In genomic region chr4:4248036-4248884, GRCh38 we compare ENCODE assay signal across 1 cellular context.
A peak's percentile ranks its signal among the peaks of the same experiment; 100 is the strongest.
TF ChIP-seq lines count a peak whose summit lies in the region.

TSS of gene TMEM128 (minus strand) at chr4:4248223. CDS start at chr4:4248202, 21 bp downstream.

TF ChIP-seq in K562, 482 proteins besides CTCF, POLR2A, EP300 and RAD21 (continued from another document and continues in another):
- peak; percentile 99 for TF ChIP-seq RBFOX2 (IDR thresholded peaks at IDR 0.05; ENCODE audit: low read depth, low read length)
- TF ChIP-seq ZNF695 (CRISPR knock-in tag; IDR thresholded peaks at IDR 0.05): no peak
- TF ChIP-seq ZNF79 (CRISPR knock-in tag; IDR thresholded peaks at IDR 0.05; ENCODE audit: low read depth): 0 out of 2 replicates have a peak, but pooled peaks have one; percentile 20
- peak; percentile 72 for TF ChIP-seq ZNF766 (CRISPR knock-in tag; conservative IDR thresholded peaks at IDR 0.05)
- TF ChIP-seq HNRNPL (IDR thresholded peaks at IDR 0.05; ENCODE audit: low read depth, low read length): no peak
- no peak for TF ChIP-seq CAMTA2 (CRISPR knock-in tag; conservative IDR thresholded peaks at IDR 0.05)
- TF ChIP-seq HDAC3 (IDR thresholded peaks at IDR 0.05; ENCODE audit: borderline replicate concordance, partially characterized antibody): no peak
- TF ChIP-seq NR1H2 (CRISPR knock-in tag; IDR thresholded peaks at IDR 0.05): no peak
- TF ChIP-seq YY1 (IDR thresholded peaks at IDR 0.05; ENCODE audit: borderline replicate concordance in 1 of 3, control insufficient read depth in 1 of 3, extremely low read depth in 1 of 3, insufficient read depth in 3 of 3, insufficient read length in 1 of 3, insufficient replicate concordance in 2 of 3, low read depth in 1 of 3, low read length in 2 of 3): peak; percentile 70 to 96 (median 95)
- no peak for TF ChIP-seq FOXA3 (CRISPR knock-in tag; conservative IDR thresholded peaks at IDR 0.05 in 1 of 2, IDR thresholded peaks at IDR 0.05 in 1 of 2)
- TF ChIP-seq, protein P1, sequence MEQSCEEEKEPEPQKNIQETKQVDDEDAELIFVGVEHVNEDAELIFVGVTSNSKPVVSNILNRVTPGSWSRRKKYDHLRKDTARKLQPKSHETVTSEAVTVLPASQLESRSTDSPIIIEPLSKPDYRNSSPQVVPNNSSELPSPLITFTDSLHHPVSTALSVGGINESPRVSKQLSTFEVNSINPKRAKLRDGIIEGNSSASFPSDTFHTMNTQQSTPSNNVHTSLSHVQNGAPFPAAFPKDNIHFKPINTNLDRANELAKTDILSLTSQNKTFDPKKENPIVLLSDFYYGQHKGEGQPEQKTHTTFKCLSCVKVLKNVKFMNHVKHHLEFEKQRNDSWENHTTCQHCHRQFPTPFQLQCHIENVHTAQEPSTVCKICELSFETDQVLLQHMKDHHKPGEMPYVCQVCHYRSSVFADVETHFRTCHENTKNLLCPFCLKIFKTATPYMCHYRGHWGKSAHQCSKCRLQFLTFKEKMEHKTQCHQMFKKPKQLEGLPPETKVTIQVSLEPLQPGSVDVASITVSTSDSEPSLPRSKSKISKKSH (CRISPR knock-in tag; IDR thresholded peaks at IDR 0.05): no peak
- TF ChIP-seq MAZ (CRISPR knock-in tag; conservative IDR thresholded peaks at IDR 0.05 in 1 of 2, IDR thresholded peaks at IDR 0.05 in 1 of 2): peak; percentile 40 to 56; a peak in 2 of 4 replicates
- TF ChIP-seq RBM15 (IDR thresholded peaks at IDR 0.05; ENCODE audit: insufficient read depth, low read length): no peak
- TF ChIP-seq SETDB1 (IDR thresholded peaks at IDR 0.05; ENCODE audit: low read length): no peak
- peak; percentile 91 to 99 (median 92); a peak in 5 of 6 replicates for TF ChIP-seq ZBTB11 (CRISPR knock-in tag; IDR thresholded peaks at IDR 0.05)
- TF ChIP-seq SIN3A (IDR thresholded peaks at IDR 0.05; ENCODE audit: borderline replicate concordance in 2 of 2, control insufficient read depth in 1 of 2, low read depth in 2 of 2, low read length in 2 of 2): no peak; a peak in 2 of 4 replicates
- TF ChIP-seq RBM14 (IDR thresholded peaks at IDR 0.05; ENCODE audit: borderline replicate concordance, insufficient read depth, low read depth, low read length): no peak
- peak; percentile 16 to 55; a peak in 1 of 4 replicates for TF ChIP-seq NONO (IDR thresholded peaks at IDR 0.05; ENCODE audit: low read depth in 2 of 2, low read length in 1 of 2)
- no peak for TF ChIP-seq ZNF165 (CRISPR knock-in tag; IDR thresholded peaks at IDR 0.05; ENCODE audit: borderline replicate concordance)
- peak; percentile 67; the same call in 1 of the 2 replicates for TF ChIP-seq HDAC2 (IDR thresholded peaks at IDR 0.05)
- no peak; the same call in 1 of the 2 replicates for TF ChIP-seq STAT6 (CRISPR knock-in tag; IDR thresholded peaks at IDR 0.05)
- peak; percentile 75; the same call in 1 of the 2 replicates for TF ChIP-seq GTF2E2 (tag; IDR thresholded peaks at IDR 0.05)
- no peak for TF ChIP-seq MIER1 (IDR thresholded peaks at IDR 0.05; ENCODE audit: low read depth)
- TF ChIP-seq ZNF124 (CRISPR knock-in tag; IDR thresholded peaks at IDR 0.05): no peak
- TF ChIP-seq ZEB2 (IDR thresholded peaks at IDR 0.05): peak; percentile 82
- TF ChIP-seq TRIM24 (IDR thresholded peaks at IDR 0.05): peak in 1 of 2 experiments; percentile 97; a peak in 2 of 4 replicates
- TF ChIP-seq FOXJ2 (tag; IDR thresholded peaks at IDR 0.05): peak; percentile 41; the same call in 1 of the 2 replicates
- no peak for TF ChIP-seq ZNF263 (CRISPR knock-in tag; IDR thresholded peaks at IDR 0.05; ENCODE audit: borderline replicate concordance)
- TF ChIP-seq ZNF197 (CRISPR knock-in tag; IDR thresholded peaks at IDR 0.05; ENCODE audit: low read depth): peak; percentile 51; the same call in 1 of the 2 replicates
- TF ChIP-seq KDM2B (CRISPR knock-in tag; IDR thresholded peaks at IDR 0.05): no peak
- no peak for TF ChIP-seq IRF2 (CRISPR knock-in tag; IDR thresholded peaks at IDR 0.05)
- TF ChIP-seq ETV1 (tag; conservative IDR thresholded peaks at IDR 0.05; ENCODE audit: low read depth): peak; percentile 93
- TF ChIP-seq CREBBP (IDR thresholded peaks at IDR 0.05; ENCODE audit: low read depth, low read length): no peak
- no peak for TF ChIP-seq NCOA6 (IDR thresholded peaks at IDR 0.05)
- TF ChIP-seq ZNF316 (IDR thresholded peaks at IDR 0.05): no peak
- TF ChIP-seq, protein P2, sequence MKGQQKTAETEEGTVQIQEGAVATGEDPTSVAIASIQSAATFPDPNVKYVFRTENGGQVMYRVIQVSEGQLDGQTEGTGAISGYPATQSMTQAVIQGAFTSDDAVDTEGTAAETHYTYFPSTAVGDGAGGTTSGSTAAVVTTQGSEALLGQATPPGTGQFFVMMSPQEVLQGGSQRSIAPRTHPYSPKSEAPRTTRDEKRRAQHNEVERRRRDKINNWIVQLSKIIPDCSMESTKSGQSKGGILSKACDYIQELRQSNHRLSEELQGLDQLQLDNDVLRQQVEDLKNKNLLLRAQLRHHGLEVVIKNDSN (CRISPR knock-in tag; IDR thresholded peaks at IDR 0.05): no peak
- TF ChIP-seq THAP7 (CRISPR knock-in tag; IDR thresholded peaks at IDR 0.05): no peak
- peak; percentile 94 for TF ChIP-seq ZC3H11A (IDR thresholded peaks at IDR 0.05; ENCODE audit: low read depth, low read length)
- TF ChIP-seq CREM (IDR thresholded peaks at IDR 0.05; ENCODE audit: low read depth): peak; percentile 98
- no peak for TF ChIP-seq KAT2B (IDR thresholded peaks at IDR 0.05; ENCODE audit: low read depth, low read length)
- no peak for TF ChIP-seq YBX1 (IDR thresholded peaks at IDR 0.05)
- TF ChIP-seq U2AF1 (optimal IDR thresholded peaks at IDR 0.05; ENCODE audit: low read depth, low read length): no peak
- peak; percentile 94 for TF ChIP-seq TBP (optimal IDR thresholded peaks at IDR 0.05; ENCODE audit: low read depth, low read length)
- no peak for TF ChIP-seq KDM1A (IDR thresholded peaks at IDR 0.05)
- no peak for TF ChIP-seq CC2D1A (IDR thresholded peaks at IDR 0.05)
- TF ChIP-seq TAL1 (IDR thresholded peaks at IDR 0.05): no peak
- TF ChIP-seq ZNF586 (CRISPR knock-in tag; conservative IDR thresholded peaks at IDR 0.05): no peak
- no peak for TF ChIP-seq XRCC3 (IDR thresholded peaks at IDR 0.05)
- no peak for TF ChIP-seq E2F3 (CRISPR knock-in tag; IDR thresholded peaks at IDR 0.05)
- TF ChIP-seq HDAC1 (IDR thresholded peaks at IDR 0.05): peak in 1 of 2 experiments; percentile 70; a peak in 2 of 4 replicates
- TF ChIP-seq SMARCC2 (IDR thresholded peaks at IDR 0.05; ENCODE audit: low read depth): no peak
- no peak for TF ChIP-seq VEZF1 (CRISPR knock-in tag; IDR thresholded peaks at IDR 0.05)
- TF ChIP-seq TAF1 (IDR thresholded peaks at IDR 0.05; ENCODE audit: control insufficient read depth, extremely low read depth, insufficient read depth, low read length, severe bottlenecking): peak; percentile 95
- TF ChIP-seq, protein P3, sequence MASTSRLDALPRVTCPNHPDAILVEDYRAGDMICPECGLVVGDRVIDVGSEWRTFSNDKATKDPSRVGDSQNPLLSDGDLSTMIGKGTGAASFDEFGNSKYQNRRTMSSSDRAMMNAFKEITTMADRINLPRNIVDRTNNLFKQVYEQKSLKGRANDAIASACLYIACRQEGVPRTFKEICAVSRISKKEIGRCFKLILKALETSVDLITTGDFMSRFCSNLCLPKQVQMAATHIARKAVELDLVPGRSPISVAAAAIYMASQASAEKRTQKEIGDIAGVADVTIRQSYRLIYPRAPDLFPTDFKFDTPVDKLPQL (IDR thresholded peaks at IDR 0.05; ENCODE audit: extremely low read depth, insufficient read length): no peak
- no peak for TF ChIP-seq USF2 (CRISPR knock-in tag; IDR thresholded peaks at IDR 0.05)
- TF ChIP-seq SRSF1 (IDR thresholded peaks at IDR 0.05; ENCODE audit: low read depth, low read length): no peak
- TF ChIP-seq MTF1 (CRISPR knock-in tag; IDR thresholded peaks at IDR 0.05; ENCODE audit: borderline replicate concordance): no peak
- TF ChIP-seq SMAD1 (IDR thresholded peaks at IDR 0.05; ENCODE audit: low read depth, low read length, partially characterized antibody): no peak
- TF ChIP-seq FOXM1 (IDR thresholded peaks at IDR 0.05; ENCODE audit: low read depth): peak; percentile 52; the same call in 1 of the 2 replicates
- TF ChIP-seq FOXM1 (CRISPR knock-in tag; IDR thresholded peaks at IDR 0.05; ENCODE audit: low read depth): no peak
- no peak for TF ChIP-seq PRPF4 (IDR thresholded peaks at IDR 0.05; ENCODE audit: insufficient read depth, low read depth, low read length, poor library complexity, severe bottlenecking)
- TF ChIP-seq RFX5 (IDR thresholded peaks at IDR 0.05; ENCODE audit: low read depth, low read length): no peak
- TF ChIP-seq HMGXB4 (CRISPR knock-in tag; IDR thresholded peaks at IDR 0.05): peak; percentile 31; the same call in 1 of the 2 replicates
- TF ChIP-seq ILF3 (IDR thresholded peaks at IDR 0.05; ENCODE audit: borderline replicate concordance): no peak
- no peak for TF ChIP-seq MCM7 (IDR thresholded peaks at IDR 0.05)
